In the genomic region with DNA sequence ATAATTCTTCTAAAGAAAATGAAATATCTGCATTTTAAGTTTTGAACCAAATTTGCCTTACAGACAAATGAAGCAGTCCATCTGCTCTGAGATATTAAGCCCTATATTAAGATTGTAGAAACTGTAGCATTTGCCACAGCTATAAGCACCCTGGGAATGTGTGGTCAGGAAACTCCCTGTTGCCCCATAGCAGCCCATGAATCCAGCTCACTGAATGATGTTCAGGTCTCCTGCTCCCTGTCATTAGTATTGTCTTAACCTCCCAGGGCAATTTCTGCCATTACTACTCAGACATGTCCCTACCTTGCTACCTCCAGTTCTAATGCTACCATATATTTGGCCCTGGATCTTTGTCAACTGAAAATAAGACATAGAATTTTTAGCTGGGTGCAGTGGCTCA, we compare ENCODE assay signal across 16 cellular contexts. TPM values are rescaled to one million over a fixed set of nuclear protein-coding genes. Genes with fewer than 3 reads are reported as not detected.
DNase-seq lines count a peak whose midpoint lies in the region; ATAC-seq and TF ChIP-seq lines count a peak whose summit lies in the region.
"Had no signal": no experiment of that assay in that cellular context is flagged by ENCODE, and none has a peak within 500 bp of the region (broad histone marks: within the 10 kb centered on the region; RNA-seq: fewer than 3 reads in every experiment).

No MANE protein-coding gene starts in this region.

- POLR2A ChIA-PET in IMR-90 (lab: Charles Lee; ENCODE audit: unreplicated experiment): no interaction called here

- H3K4me1 ChIP-seq in IMR-90 (ENCODE audit: control insufficient read depth, insufficient read depth, low read length): peaks cover 7% of the 10 kb centered on the region
- no peaks in the 10 kb centered on the region for H3K4me1 ChIP-seq in gastroesophageal sphincter
- no peaks in the 10 kb centered on the region for H3K4me1 ChIP-seq in right atrium auricular region
- H3K4me1 ChIP-seq: BLaER1 had no signal

- no peak for TF ChIP-seq RAD21 in IMR-90 (IDR thresholded peaks at IDR 0.05; ENCODE audit: low read length)

- H2BK120ac ChIP-seq in IMR-90 (ENCODE audit: low read depth, low read length): peak overlapping the region; percentile 38

- H3K23ac ChIP-seq in IMR-90 (ENCODE audit: low read depth, low read length): no peak overlapping the region

- H3K4me2 ChIP-seq in IMR-90 (ENCODE audit: low read depth, low read length): no peak overlapping the region
- H3K4me2 ChIP-seq: BLaER1 had no signal

- in situ Hi-C loops in IMR-90 (cut with MboI; ENCODE audit: low sequenced_read_pairs): no loop called here

- CTCF ChIA-PET in IMR-90 (lab: Yijun Ruan, JAX): no interaction called here

- H3K79me1 ChIP-seq in IMR-90 (ENCODE audit: low read depth in 1 of 2, low read length in 2 of 2): peaks cover 0 to 11% of the 10 kb centered on the region in 2 experiments; a peak in 2 of 4 replicates

- H3K4ac ChIP-seq in IMR-90 (ENCODE audit: low read depth, low read length): peak overlapping the region; percentile 60; the same call in 1 of the 2 replicates

- H4K91ac ChIP-seq in IMR-90 (ENCODE audit: insufficient read depth, low read depth, low read length): peak overlapping the region; percentile 36; the same call in 1 of the 2 replicates

- TF ChIP-seq CTCF in IMR-90 (conservative IDR thresholded peaks at IDR 0.05; ENCODE audit: low read depth, low read length): no peak
- TF ChIP-seq CTCF in epithelial cell of esophagus (IDR thresholded peaks at IDR 0.05; ENCODE audit: insufficient read depth, low read depth, low read length, missing control alignments): no peak
- TF ChIP-seq CTCF in gastroesophageal sphincter (IDR thresholded peaks at IDR 0.05): no peak
- TF ChIP-seq CTCF in right atrium auricular region (IDR thresholded peaks at IDR 0.05): no peak

- intact Hi-C loops in IMR-90 (cut with micrococcal nuclease): no loop called here

- no peak overlapping the region for H4K5ac ChIP-seq in IMR-90 (ENCODE audit: low read depth, low read length)

- H4K20me1 ChIP-seq in IMR-90 (ENCODE audit: insufficient read depth, low read length): no peaks in the 10 kb centered on the region
- H4K20me1 ChIP-seq: BLaER1 had no signal

- TF ChIP-seq POLR2A in IMR-90 (IDR thresholded peaks at IDR 0.05; ENCODE audit: low read depth, low read length) (no peak), gastroesophageal sphincter (IDR thresholded peaks at IDR 0.05) (no peak)

- H3K18ac ChIP-seq in IMR-90 (ENCODE audit: low read depth, low read length): peak overlapping the region; percentile 34; the same call in 1 of the 2 replicates

- H3K4me3 ChIP-seq in IMR-90 (ENCODE audit: insufficient read depth, low read depth, low read length) (no peak overlapping the region), epithelial cell of esophagus (ENCODE audit: low read length) (no peak overlapping the region), gastroesophageal sphincter (no peak overlapping the region), right atrium auricular region (no peak overlapping the region)
- H3K4me3 ChIP-seq: BLaER1, SJCRH30 had no signal

- H3K36me3 ChIP-seq in IMR-90 (ENCODE audit: control insufficient read depth, insufficient read depth, low read length) (no peaks in the 10 kb centered on the region), gastroesophageal sphincter (no peaks in the 10 kb centered on the region), right atrium auricular region (no peaks in the 10 kb centered on the region)
- H3K36me3 ChIP-seq: BLaER1, SJCRH30 had no signal

- 0 out of 3 replicates have a peak overlapping the region, but pooled peaks have one; percentile 34 for H2BK15ac ChIP-seq in IMR-90 (ENCODE audit: low read depth, low read length)

- TF ChIP-seq EP300 in gastroesophageal sphincter (IDR thresholded peaks at IDR 0.05): no peak

- no peak overlapping the region for H2AK9ac ChIP-seq in IMR-90 (replicated peaks; ENCODE audit: low read depth, low read length, poor library complexity)

- no peaks in the 10 kb centered on the region for H3K9me3 ChIP-seq in IMR-90 (ENCODE audit: control insufficient read depth, insufficient read depth, low read length)
- no peaks in the 10 kb centered on the region for H3K9me3 ChIP-seq in gastroesophageal sphincter
- H3K9me3 ChIP-seq in right atrium auricular region: no peaks in the 10 kb centered on the region
- H3K9me3 ChIP-seq: BLaER1, SJCRH30 had no signal

- H3K27ac ChIP-seq in IMR-90 (ENCODE audit: insufficient read depth, low read length) (no peak overlapping the region), gastroesophageal sphincter (no peak overlapping the region), right atrium auricular region (no peak overlapping the region)
- H3K27ac ChIP-seq: BLaER1, RWPE1, SJCRH30 had no signal

- no peak for ATAC-seq in IMR-90 (ENCODE audit: low read depth)
- no peak for ATAC-seq in HG03095 (IDR thresholded peaks at IDR 0.05; ENCODE audit: unreplicated experiment)
- no peak for ATAC-seq in gastroesophageal sphincter

- H2AK5ac ChIP-seq in IMR-90 (ENCODE audit: low read depth, low read length): peak overlapping the region; percentile 82

- H3K27me3 ChIP-seq in IMR-90 (ENCODE audit: control insufficient read depth, insufficient read depth, low read length) (no peaks in the 10 kb centered on the region), gastroesophageal sphincter (no peaks in the 10 kb centered on the region), right atrium auricular region (no peaks in the 10 kb centered on the region)
- H3K27me3 ChIP-seq: BLaER1, SJCRH30 had no signal

- peak; percentile 47 for DNase-seq in IMR-90
- peak; percentile 52 for DNase-seq in epithelial cell of esophagus (ENCODE audit: low read depth)
- DNase-seq in myocyte (ENCODE audit: low read depth): peak; percentile 4
- DNase-seq in NCI-H446 treated with DMSO at 0.1 percent for 48 hours (lab: John Stamatoyannopoulos, UW): no peak
- no peak for DNase-seq in right atrium auricular region (ENCODE audit: low spot score)
- DNase-seq: DMS153; H7; NCI-H1436 treated with DMSO at 0.1 percent for 48 hours; NCI-H2081; NCI-H526; NK-92 treated with Interleukin-12 subunit alpha and Interleukin-12 subunit beta, amount 100 ng/mL, for 24 hours; SJCRH30 had no signal

- peak overlapping the region; percentile 20 for H2BK5ac ChIP-seq in IMR-90 (ENCODE audit: low read depth, low read length, poor library complexity, severe bottlenecking)

- H2BK20ac ChIP-seq in IMR-90 (ENCODE audit: low read depth, low read length): 0 out of 2 replicates have a peak overlapping the region, but pooled peaks have one; percentile 13

- no peak overlapping the region for H3K9ac ChIP-seq in IMR-90 (ENCODE audit: low read depth, low read length)
- H3K9ac ChIP-seq: BLaER1 had no signal

- peaks cover 2% of the 10 kb centered on the region; the same call in 1 of the 2 replicates for H3K9me1 ChIP-seq in IMR-90 (ENCODE audit: insufficient read depth, low read length)

- dilution Hi-C loops in IMR-90 (cut with HindIII; ENCODE audit: low sequenced_read_pairs, unreplicated experiment): no loop called here

- no peak overlapping the region for H2AFZ ChIP-seq in IMR-90 (replicated peaks; ENCODE audit: low read length, poor library complexity)

- BruUV-seq in IMR-90 (replicated peaks; lab: Mats Ljungman, UMichigan): no TSS peak

- H3K14ac ChIP-seq in IMR-90 (replicated peaks; ENCODE audit: low read depth, low read length): peak overlapping the region; percentile 8; the same call in 1 of the 2 replicates

- H4K8ac ChIP-seq in IMR-90 (ENCODE audit: low read depth in 2 of 2, low read length in 2 of 2): peak overlapping the region in 1 of 2 experiments; percentile 44; a peak in 2 of 4 replicates

- no peak overlapping the region for H3K56ac ChIP-seq in IMR-90 (ENCODE audit: extremely low read depth, insufficient read depth, low read length)

TF ChIP-seq in IMR-90, 13 proteins besides CTCF, POLR2A, EP300 and RAD21:
- TF ChIP-seq RCOR1 (IDR thresholded peaks at IDR 0.05; ENCODE audit: insufficient replicate concordance, low read length) (no peak), CEBPB (IDR thresholded peaks at IDR 0.05; ENCODE audit: low read depth, low read length) (peak; percentile 51; the same call in 1 of the 2 replicates)

RNA-seq across cellular contexts. Expression of a gene that starts 41.1 kb away (rescaled TPM):
- 28.9 and 33.0 TPM in 2 replicates for total RNA-seq in IMR-90 (2012; rRNA removed)
- polyA plus RNA-seq in IMR-90 (2012; rRNA removed): 15.7 and 16.1 TPM in 2 replicates
- 5.7 and 7.2 TPM in 2 replicates for polyA plus RNA-seq in IMR-90 (2012; cell fraction: cytosol; rRNA removed)
- 6.9 and 22.1 TPM in 2 replicates for polyA plus RNA-seq in IMR-90 (2012; cell fraction: nucleus; rRNA removed; ENCODE audit: low replicate concordance)
- total RNA-seq in myocyte: 5.9 and 6.7 TPM in 2 replicates
- 3.0 TPM for polyA plus RNA-seq in myocyte (2012)
- total RNA-seq in gastroesophageal sphincter: 1 to 10 TPM in 3 of 4 donors, under 1 TPM in 1; 0.07 to 1.8 (median 1.4) TPM
- not detected for total RNA-seq in right atrium auricular region
- total RNA-seq: H7 had no signal

Comparison
In these comparisons a context has a peak if more than half of its experiments do, and no peak if none do; other contexts are left out.
1. DNase-seq: peak in IMR-90 (single experiment), epithelial cell of esophagus (single experiment) and myocyte (single experiment); none in NCI-H446 treated with DMSO at 0.1 percent for 48 hours (single experiment) and right atrium auricular region (single experiment).